ENCODE assay signal across 29 cellular contexts in the genomic region with DNA sequence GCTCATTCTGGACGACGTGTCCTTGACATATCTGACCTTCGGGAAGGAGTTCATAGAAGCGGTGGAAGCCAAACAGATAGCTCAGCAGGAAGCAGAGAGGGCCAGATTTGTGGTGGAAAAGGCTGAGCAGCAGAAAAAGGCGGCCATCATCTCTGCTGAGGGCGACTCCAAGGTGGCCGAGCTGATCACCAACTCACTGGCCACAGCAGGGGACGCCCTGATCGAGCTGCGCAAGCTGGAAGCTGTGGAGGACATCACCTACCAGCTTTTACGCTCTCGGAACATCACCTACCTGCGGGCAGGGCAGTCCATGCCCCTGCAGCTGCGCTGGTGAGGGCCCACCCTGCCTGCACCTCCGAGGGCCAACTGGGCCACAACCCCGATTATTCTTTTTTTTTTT.
"Had no signal": no experiment of that assay in that cellular context is flagged by ENCODE, and none has a peak within 500 bp of the region (broad histone marks: within the 10 kb centered on the region; RNA-seq: fewer than 3 reads in every experiment).

No MANE protein-coding gene starts in this region.

- FAIRE-seq: colon, endometrium, endothelial cell of umbilical vein, frontal cortex had no signal

- H3K4me3 Mint-ChIP-seq: dendritic cell treated with granulocyte-macrophage colony-stimulating factor and Interleukin-4, amounts not matched to agents 40 ng/mL and 50 ng/mL, for 4 days; effector memory CD8-positive, alpha-beta T cell; endodermal cell had no signal

- DNase-seq: colonic mucosa; cortex of kidney; dermis blood vessel endothelial cell; dorsolateral prefrontal cortex; effector CD4-positive, alpha-beta T cell; effector CD8-positive, alpha-beta T cell; effector memory CD4-positive, alpha-beta T cell; effector memory CD8-positive, alpha-beta T cell; endodermal cell; erythroblast; esophagus squamous epithelium; foreskin fibroblast; foreskin keratinocyte; foreskin melanocyte; gastrocnemius medialis; glutamatergic neuron; head of caudate nucleus; heart left ventricle; heart right ventricle had no signal

- H3K4me3 ChIP-seq: colonic mucosa, coronary artery, dorsolateral prefrontal cortex, esophagus muscularis mucosa, esophagus squamous epithelium, gastrocnemius medialis, gastroesophageal sphincter, heart left ventricle, heart right ventricle had no signal

- H3K27me3 ChIP-seq: colonic mucosa, dorsolateral prefrontal cortex, esophagus muscularis mucosa, esophagus squamous epithelium, foreskin keratinocyte, gastrocnemius medialis, gastroesophageal sphincter, heart left ventricle, heart right ventricle had no signal

- H3K27me3 Mint-ChIP-seq: dendritic cell treated with granulocyte-macrophage colony-stimulating factor and Interleukin-4, amounts not matched to agents 40 ng/mL and 50 ng/mL, for 4 days had no signal

- H3K27ac Mint-ChIP-seq: dendritic cell treated with granulocyte-macrophage colony-stimulating factor and Interleukin-4, amounts not matched to agents 40 ng/mL and 50 ng/mL, for 4 days; endodermal cell had no signal

- ATAC-seq: effector memory CD8-positive, alpha-beta T cell; esophagus mucosa; foreskin keratinocyte; gastrocnemius medialis; gastroesophageal sphincter; heart left ventricle; heart right ventricle had no signal

- H3K27ac ChIP-seq: colonic mucosa, coronary artery, dorsolateral prefrontal cortex, epithelial cell of prostate, esophagus muscularis mucosa, esophagus squamous epithelium, foreskin keratinocyte, gastrocnemius medialis, gastroesophageal sphincter, heart left ventricle, heart right ventricle had no signal

- H3K9me3 Mint-ChIP-seq: dendritic cell treated with granulocyte-macrophage colony-stimulating factor and Interleukin-4, amounts not matched to agents 40 ng/mL and 50 ng/mL, for 4 days; effector memory CD8-positive, alpha-beta T cell; endodermal cell had no signal

- H3K4me1 ChIP-seq: colonic mucosa, esophagus muscularis mucosa, esophagus squamous epithelium, foreskin keratinocyte, gastrocnemius medialis, gastroesophageal sphincter, heart left ventricle, heart right ventricle had no signal

- H3K9me3 ChIP-seq: colonic mucosa, esophagus muscularis mucosa, esophagus squamous epithelium, gastrocnemius medialis, gastroesophageal sphincter, heart left ventricle, heart right ventricle had no signal

- H3K36me3 ChIP-seq: colonic mucosa, esophagus muscularis mucosa, esophagus squamous epithelium, heart left ventricle had no signal

- H3K4me1 Mint-ChIP-seq: endodermal cell had no signal
